ENCODE assay signal across 27 cellular contexts in genomic region chr1:56434025-56434424, GRCh38.
A peak's percentile ranks its signal among the peaks of the same experiment; 100 is the strongest.
DNase-seq lines count a peak whose midpoint lies in the region; ATAC-seq and TF ChIP-seq lines count a peak whose summit lies in the region.
"Had no signal": no experiment of that assay in that cellular context is flagged by ENCODE, and none has a peak within 500 bp of the region (broad histone marks: within the 10 kb centered on the region; RNA-seq: fewer than 3 reads in every experiment).

No MANE protein-coding gene starts in this region.

- no peak for TF ChIP-seq CTCF in dorsolateral prefrontal cortex (IDR thresholded peaks at IDR 0.05 in 54 of 56, conservative IDR thresholded peaks at IDR 0.05 in 2 of 56; ENCODE audit: low read depth in 1 of 56, partially characterized antibody in 56 of 56)

- H3K27me3 ChIP-seq in dorsolateral prefrontal cortex: peaks cover 0 to 2% (median 0%) of the 10 kb centered on the region in 45 donors
- H3K27me3 ChIP-seq: BLaER1 treated with 17β-estradiol and CSF1 and Interleukin-3, amounts not matched to agents 10 nM and 100 nM; left lung; Peyer's patch had no signal

- intact Hi-C loops in dorsolateral prefrontal cortex (cut with DNase I): no loop called here

- peak; percentile 36 for DNase-seq in M059J (ENCODE audit: low read depth)
- DNase-seq in dorsolateral prefrontal cortex: no peak
- DNase-seq in naive B cell: no peak
- DNase-seq in NCI-H2029 treated with DMSO at 0.1 percent for 48 hours (lab: John Stamatoyannopoulos, UW): no peak
- DNase-seq in GM03348 (ENCODE audit: low spot score): no peak
- no peak for DNase-seq in DMS114 treated with DMSO at 0.1 percent for 48 hours (lab: John Stamatoyannopoulos, UW; ENCODE audit: unreplicated experiment)
- DNase-seq: activated CD4-positive, alpha-beta T cell treated with anti-CD3 and anti-CD28 coated beads for 36 hours; activated CD8-positive, alpha-beta T cell treated with anti-CD3 and anti-CD28 coated beads for 36 hours; activated naive CD4-positive, alpha-beta T cell treated with anti-CD3 and anti-CD28 coated beads, Interleukin-2, amount 10 ng/mL, durations not matched to agents 7 days and 5 days; DMS53; effector memory CD4-positive, alpha-beta T cell; GDM1; glutamatergic neuron; HCEC 1CT; left lung; naive thymus-derived CD8-positive, alpha-beta T cell; NCI-H1436; NCI-H2081 treated with DMSO at 0.1 percent for 48 hours; NCI-H2227 treated with DMSO at 0.1 percent for 48 hours; Peyer's patch; SHP77 treated with DMSO at 0.1 percent for 48 hours; stimulated activated naive CD4-positive, alpha-beta T cell had no signal

- no peaks in the 10 kb centered on the region for H3K36me3 Mint-ChIP-seq in naive B cell
- H3K36me3 Mint-ChIP-seq: activated naive CD4-positive, alpha-beta T cell treated with anti-CD3 and anti-CD28 coated beads, Interleukin-2, amount 10 ng/mL, durations not matched to agents 7 days and 5 days; naive thymus-derived CD8-positive, alpha-beta T cell had no signal

- no peaks in the 10 kb centered on the region for H3K27me3 Mint-ChIP-seq in naive B cell
- H3K27me3 Mint-ChIP-seq: activated CD4-positive, alpha-beta T cell treated with anti-CD3 and anti-CD28 coated beads for 36 hours; activated CD8-positive, alpha-beta T cell treated with anti-CD3 and anti-CD28 coated beads for 36 hours; activated naive CD4-positive, alpha-beta T cell treated with anti-CD3 and anti-CD28 coated beads, Interleukin-2, amount 10 ng/mL, durations not matched to agents 7 days and 5 days had no signal

- peaks cover 52 to 74% (median 72%) of the 10 kb centered on the region in 3 donors for H3K4me1 Mint-ChIP-seq in naive B cell
- H3K4me1 Mint-ChIP-seq: activated CD4-positive, alpha-beta T cell treated with anti-CD3 and anti-CD28 coated beads for 36 hours; activated naive CD4-positive, alpha-beta T cell treated with anti-CD3 and anti-CD28 coated beads, Interleukin-2, amount 10 ng/mL, durations not matched to agents 7 days and 5 days; activated T-helper 17 cell treated with anti-CD3 and anti-CD28 coated beads, Interleukin-2, amount 50 U/mL, for 72 hours had no signal

- peak overlapping the region in 32 of 59 donors; percentile 4 to 99 (median 96) for H3K27ac ChIP-seq in dorsolateral prefrontal cortex
- H3K27ac ChIP-seq: BLaER1 treated with 17β-estradiol and CSF1 and Interleukin-3, amounts not matched to agents 10 nM and 100 nM; left lung; Peyer's patch; thoracic aorta had no signal

- H3K4me3 ChIP-seq in dorsolateral prefrontal cortex: no peak overlapping the region
- H3K4me3 ChIP-seq: BLaER1 treated with 17β-estradiol and CSF1 and Interleukin-3, amounts not matched to agents 10 nM and 100 nM; left lung; Peyer's patch; thoracic aorta had no signal

- ATAC-seq in naive B cell (ENCODE audit: low read depth in 2 of 2) (no peak), GM18519 (IDR thresholded peaks at IDR 0.05; ENCODE audit: low FRiP score, unreplicated experiment) (no peak)
- ATAC-seq: activated CD4-positive, alpha-beta T cell treated with anti-CD3 and anti-CD28 coated beads for 36 hours; activated CD8-positive, alpha-beta T cell treated with anti-CD3 and anti-CD28 coated beads for 36 hours; activated T-helper 17 cell treated with anti-CD3 and anti-CD28 coated beads, Interleukin-2, amount 50 U/mL, for 72 hours; left lung; naive thymus-derived CD8-positive, alpha-beta T cell had no signal

- H3K9me3 Mint-ChIP-seq in naive B cell: peaks cover 0 to 6% (median 0%) of the 10 kb centered on the region in 7 donors
- H3K9me3 Mint-ChIP-seq: activated CD8-positive, alpha-beta T cell treated with anti-CD3 and anti-CD28 coated beads for 36 hours; activated naive CD4-positive, alpha-beta T cell treated with anti-CD3 and anti-CD28 coated beads, Interleukin-2, amount 10 ng/mL, durations not matched to agents 7 days and 5 days; activated T-helper 17 cell treated with anti-CD3 and anti-CD28 coated beads, Interleukin-2, amount 50 U/mL, for 72 hours; naive thymus-derived CD8-positive, alpha-beta T cell; T-helper 2 cell treated with Interferon-gamma antibody and Interleukin-4, amounts not matched to agents 5 μg/mL and 100 μg/mL, for 36 hours had no signal

- H3K4me3 Mint-ChIP-seq in naive B cell: peak overlapping the region in 6 of 8 donors; percentile 7 to 87 (median 68)
- H3K4me3 Mint-ChIP-seq: activated CD4-positive, alpha-beta T cell treated with anti-CD3 and anti-CD28 coated beads for 36 hours; activated CD8-positive, alpha-beta T cell treated with anti-CD3 and anti-CD28 coated beads for 36 hours; activated naive CD4-positive, alpha-beta T cell treated with anti-CD3 and anti-CD28 coated beads, Interleukin-2, amount 10 ng/mL, durations not matched to agents 7 days and 5 days; activated T-helper 17 cell treated with anti-CD3 and anti-CD28 coated beads, Interleukin-2, amount 50 U/mL, for 72 hours; naive thymus-derived CD8-positive, alpha-beta T cell; T-helper 2 cell treated with Interferon-gamma antibody and Interleukin-4, amounts not matched to agents 5 μg/mL and 100 μg/mL, for 36 hours had no signal

- H3K27ac Mint-ChIP-seq in naive B cell: peak overlapping the region; percentile 7 to 90 (median 68)
- H3K27ac Mint-ChIP-seq: activated CD4-positive, alpha-beta T cell treated with anti-CD3 and anti-CD28 coated beads for 36 hours; activated CD8-positive, alpha-beta T cell treated with anti-CD3 and anti-CD28 coated beads for 36 hours; activated naive CD4-positive, alpha-beta T cell treated with anti-CD3 and anti-CD28 coated beads, Interleukin-2, amount 10 ng/mL, durations not matched to agents 7 days and 5 days; activated T-helper 17 cell treated with anti-CD3 and anti-CD28 coated beads, Interleukin-2, amount 50 U/mL, for 72 hours; T-helper 2 cell treated with Interferon-gamma antibody and Interleukin-4, amounts not matched to agents 5 μg/mL and 100 μg/mL, for 36 hours had no signal
